9 cellular contexts compared by ENCODE assay signal in the genomic region with DNA sequence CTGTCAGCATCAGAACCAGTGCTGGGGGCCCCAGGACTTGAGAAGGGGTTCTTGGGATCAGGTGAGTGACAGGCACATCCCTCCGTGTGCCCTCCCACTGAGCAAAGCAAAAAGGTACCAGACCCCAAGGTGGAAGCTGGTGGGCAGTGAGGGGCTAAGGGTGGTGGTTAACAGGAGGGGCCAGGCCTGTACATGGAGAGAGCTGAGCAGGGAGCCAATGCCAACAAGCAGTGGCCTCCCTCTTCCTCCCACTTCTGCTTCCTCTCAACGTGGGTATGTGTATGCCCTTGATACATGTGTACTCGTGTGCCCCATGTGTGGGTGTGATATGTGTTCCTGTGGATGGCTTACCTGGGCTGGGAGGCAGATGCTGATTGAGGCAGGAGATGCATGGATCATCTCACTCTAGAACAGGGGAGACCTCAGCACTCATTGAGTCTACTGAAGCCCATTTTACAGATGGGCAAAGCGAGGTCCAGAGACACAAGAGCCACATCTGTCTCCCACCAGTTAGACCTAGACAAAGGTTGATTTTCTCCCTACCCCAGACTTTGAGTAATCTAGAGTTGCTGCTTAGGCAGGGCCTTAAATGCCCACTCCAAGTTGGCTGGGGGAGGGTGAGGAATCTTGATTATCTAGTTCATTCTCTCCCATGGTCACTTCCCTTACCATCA. TPM values are rescaled to one million over a fixed set of nuclear protein-coding genes. Genes with fewer than 3 reads are reported as not detected.
DNase-seq lines count a peak whose midpoint lies in the region; ATAC-seq and TF ChIP-seq lines count a peak whose summit lies in the region.
"Had no signal": no experiment of that assay in that cellular context is flagged by ENCODE, and none has a peak within 500 bp of the region (broad histone marks: within the 10 kb centered on the region; RNA-seq: fewer than 3 reads in every experiment).

No MANE protein-coding gene starts in this region.

- TF ChIP-seq POLR2A in tibial nerve (IDR thresholded peaks at IDR 0.05) = no peak

- peak overlapping the region in 1 of 5 experiments; percentile 31 for H3K27ac Mint-ChIP-seq in brain

- TF ChIP-seq EP300 in tibial nerve (IDR thresholded peaks at IDR 0.05) = no peak

- H3K27ac ChIP-seq in tibial nerve = peak overlapping the region in 1 of 4 donors; percentile 67

- H3K4me1 ChIP-seq in tibial nerve = peaks cover 0 to 23% (median 12%) of the 10 kb centered on the region in 4 donors

- peaks cover 47% of the 10 kb centered on the region for H3K4me1 Mint-ChIP-seq in activated T-cell treated with anti-CD3 and anti-CD28 coated beads, Interleukin-2, amount 50 U/mL, for 4 hours (ENCODE audit: low read depth)
- H3K4me1 Mint-ChIP-seq in brain = peaks cover 18% of the 10 kb centered on the region

- no peaks in the 10 kb centered on the region for H3K36me3 ChIP-seq in tibial nerve

- H3K9me3 Mint-ChIP-seq in activated T-cell treated with anti-CD3 and anti-CD28 coated beads, Interleukin-2, amount 50 U/mL, for 4 hours = no peaks in the 10 kb centered on the region
- H3K9me3 Mint-ChIP-seq in brain = peaks cover 0 to 3% (median 0%) of the 10 kb centered on the region in 5 experiments

- TF ChIP-seq CTCF in brain (conservative IDR thresholded peaks at IDR 0.05) = no peak
- TF ChIP-seq CTCF in tibial nerve (IDR thresholded peaks at IDR 0.05) = no peak

- ATAC-seq in activated T-cell treated with anti-CD3 and anti-CD28 coated beads, Interleukin-2, amount 50 U/mL, for 4 hours = no peak

- no peak for DNase-seq in activated T-cell treated with anti-CD3 and anti-CD28 coated beads, Interleukin-2, amount 50 U/mL, for 4 hours
- no peak for DNase-seq in activated T-cell treated with anti-CD3 and anti-CD28 coated beads, Interleukin-2, amount 50 U/mL, for 1 hour
- peak; percentile 35 for DNase-seq in mesenteric fat pad (ENCODE audit: low spot score)
- DNase-seq in tibial nerve (ENCODE audit: low spot score in 2 of 2) = no peak
- DNase-seq in NK-92 (lab: John Stamatoyannopoulos, UW; ENCODE audit: unreplicated experiment) = no peak
- no peak for DNase-seq in activated gamma-delta T cell treated with Interleukin-2 at 50 U/mL for 16 hours
- DNase-seq in NCI-H2171 treated with DMSO at 0.1 percent for 48 hours (lab: John Stamatoyannopoulos, UW) = no peak
- DNase-seq: NCI-H2227 treated with DMSO at 0.1 percent for 48 hours had no signal

- H3K4me3 ChIP-seq in tibial nerve = peak overlapping the region in 3 of 4 donors; percentile 28 to 60 (median 48)

- 52 to 56% methylated on average over 4 of the region's 4 CpGs for WGBS in tibial nerve, 2 donors

- peaks cover 0 to 40% of the 10 kb centered on the region in 2 donors for H3K27me3 ChIP-seq in tibial nerve

- H3K36me3 Mint-ChIP-seq in activated T-cell treated with anti-CD3 and anti-CD28 coated beads, Interleukin-2, amount 50 U/mL, for 4 hours (ENCODE audit: insufficient read depth) = no peaks in the 10 kb centered on the region
- no peaks in the 10 kb centered on the region for H3K36me3 Mint-ChIP-seq in brain

- H3K4me3 Mint-ChIP-seq in activated T-cell treated with anti-CD3 and anti-CD28 coated beads, Interleukin-2, amount 50 U/mL, for 4 hours = peak overlapping the region; percentile 77
- H3K4me3 Mint-ChIP-seq in brain = peak overlapping the region; percentile 61 to 74 (median 69)

- no peaks in the 10 kb centered on the region for H3K9me3 ChIP-seq in tibial nerve

- peaks cover 25% of the 10 kb centered on the region for H3K27me3 Mint-ChIP-seq in activated T-cell treated with anti-CD3 and anti-CD28 coated beads, Interleukin-2, amount 50 U/mL, for 4 hours (ENCODE audit: low read depth)
- peaks cover 72% of the 10 kb centered on the region for H3K27me3 Mint-ChIP-seq in brain

RNA-seq across cellular contexts. Expression of a gene that starts 0.9 kb away (rescaled TPM):
- 1 to 10 TPM; 2.2 to 4.7 (median 4.6) TPM for total RNA-seq in activated T-cell treated with anti-CD3 and anti-CD28 coated beads, Interleukin-2, amount 50 U/mL, for 4 hours
- 6.2 TPM for polyA plus RNA-seq in brain (ENCODE audit: insufficient read depth, low read depth, low replicate concordance)
- 2.4 TPM for total RNA-seq in mesenteric fat pad
- 10 to 100 TPM in 2 of 4 donors, 1 to 10 TPM in 2; 2.4 to 17.3 (median 10.4) TPM for total RNA-seq in tibial nerve
